In the genomic region with DNA sequence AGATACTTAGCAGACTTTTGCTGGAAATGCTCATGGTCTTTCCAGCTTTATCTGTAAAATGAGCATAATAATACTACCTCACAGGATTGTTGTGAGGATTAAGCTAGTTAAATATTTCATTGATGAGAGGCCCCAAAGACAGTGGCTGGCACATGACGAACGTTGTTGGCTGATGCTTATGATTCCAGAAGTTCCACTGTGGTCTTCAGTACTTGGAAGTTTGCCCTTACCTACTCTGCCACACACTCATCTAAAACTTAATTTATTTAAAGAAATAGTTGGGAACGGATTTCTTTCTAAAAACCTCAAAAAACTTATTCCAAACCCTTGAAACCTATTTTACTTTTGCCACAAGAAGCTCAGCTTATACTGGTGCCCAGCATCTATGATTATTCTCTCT, we compare ENCODE assay signal across 14 cellular contexts.
DNase-seq lines count a peak whose midpoint lies in the region; ATAC-seq and TF ChIP-seq lines count a peak whose summit lies in the region.
"Had no signal": no experiment of that assay in that cellular context is flagged by ENCODE, and none has a peak within 500 bp of the region (broad histone marks: within the 10 kb centered on the region; RNA-seq: fewer than 3 reads in every experiment).

No MANE protein-coding gene starts in this region.

- peaks cover 3% of the 10 kb centered on the region for H3K9me3 Mint-ChIP-seq in activated naive CD8-positive, alpha-beta T cell (ENCODE audit: low read depth)
- peaks cover 4% of the 10 kb centered on the region for H3K9me3 Mint-ChIP-seq in activated T-helper 1 cell treated with anti-CD3 and anti-CD28 coated beads, Interleukin-12 subunit alpha, Interleukin-12 subunit beta, Interleukin-2, Interleukin-4 antibody, amounts not matched to agents 30 ng/mL and 10 ng/mL and 1 ng/mL, durations not matched to agents 14 hours and 24 hours and 36 hours

- H3K4me1 Mint-ChIP-seq in activated naive CD8-positive, alpha-beta T cell (ENCODE audit: low read depth), result peaks cover 89% of the 10 kb centered on the region
- peaks cover 77% of the 10 kb centered on the region for H3K4me1 Mint-ChIP-seq in activated T-helper 1 cell treated with anti-CD3 and anti-CD28 coated beads, Interleukin-12 subunit alpha, Interleukin-12 subunit beta, Interleukin-2, Interleukin-4 antibody, amounts not matched to agents 30 ng/mL and 10 ng/mL and 1 ng/mL, durations not matched to agents 14 hours and 24 hours and 36 hours (ENCODE audit: low read depth)

- ATAC-seq in DND-41 (ENCODE audit: insufficient read depth, low read depth) (no peak), HG03159 (IDR thresholded peaks at IDR 0.05; ENCODE audit: unreplicated experiment) (no peak)
- ATAC-seq: activated CD4-positive, CD25-positive, alpha-beta regulatory T cell treated with anti-CD3 and anti-CD28 coated beads, Interleukin-2, amount 50 U/mL, for 24 hours; naive thymus-derived CD4-positive, alpha-beta T cell; stimulated activated naive B cell treated with anti-CD40 and anti-IgM and Interleukin-4, amounts not matched to agents 10 μg/mL and 1 μg/mL and 100 μg/mL, for 72 hours had no signal

- H3K9ac ChIP-seq in DND-41 (ENCODE audit: low read depth, low read length), result no peak overlapping the region
- peak overlapping the region; percentile 57 for H3K9ac ChIP-seq in skeletal muscle satellite cell (ENCODE audit: low read depth, low read length)

- H3K4me1 ChIP-seq in DND-41 (ENCODE audit: insufficient read depth, low read length) (peaks cover 38% of the 10 kb centered on the region), skeletal muscle satellite cell (ENCODE audit: control insufficient read depth, insufficient read depth, low read length) (peaks cover 38% of the 10 kb centered on the region)

- peak overlapping the region; percentile 88 for H3K27ac ChIP-seq in DND-41 (ENCODE audit: low read length)

- no peak overlapping the region for H3K4me2 ChIP-seq in DND-41 (ENCODE audit: insufficient read depth, low read length)
- peak overlapping the region; percentile 54 for H3K4me2 ChIP-seq in skeletal muscle satellite cell (ENCODE audit: low read length)

- H3K27me3 ChIP-seq in DND-41 (ENCODE audit: insufficient read depth, low read length, poor library complexity) (no peaks in the 10 kb centered on the region), skeletal muscle satellite cell (ENCODE audit: control insufficient read depth, insufficient read depth, low read length) (no peaks in the 10 kb centered on the region)

- H2AFZ ChIP-seq in DND-41 (ENCODE audit: low read depth, low read length), result no peak overlapping the region

- no peak for TF ChIP-seq CTCF in DND-41 (IDR thresholded peaks at IDR 0.05; ENCODE audit: borderline replicate concordance, extremely low read depth, low read length, poor library complexity, severe bottlenecking)
- no peak for TF ChIP-seq CTCF in foreskin fibroblast (IDR thresholded peaks at IDR 0.05; ENCODE audit: low read depth, low read length)

- intact Hi-C loops in activated T-helper 1 cell treated with anti-CD3 and anti-CD28 coated beads, Interleukin-12 subunit alpha, Interleukin-12 subunit beta, Interleukin-2, Interleukin-4 antibody, amounts not matched to agents 30 ng/mL and 10 ng/mL and 1 ng/mL, durations not matched to agents 14 hours and 24 hours and 36 hours (cut with micrococcal nuclease), result loop anchor here (5.0 kb wide), 2 partner anchors 290 to 400 kb away; no protein-coding TSS in a partner anchor

- peaks cover 25% of the 10 kb centered on the region for H3K36me3 Mint-ChIP-seq in activated naive CD8-positive, alpha-beta T cell
- peaks cover 36% of the 10 kb centered on the region for H3K36me3 Mint-ChIP-seq in activated T-helper 1 cell treated with anti-CD3 and anti-CD28 coated beads, Interleukin-12 subunit alpha, Interleukin-12 subunit beta, Interleukin-2, Interleukin-4 antibody, amounts not matched to agents 30 ng/mL and 10 ng/mL and 1 ng/mL, durations not matched to agents 14 hours and 24 hours and 36 hours (ENCODE audit: low read depth)

- peak overlapping the region; percentile 70 for H3K27ac Mint-ChIP-seq in activated naive CD8-positive, alpha-beta T cell
- no peak overlapping the region for H3K27ac Mint-ChIP-seq in activated T-helper 1 cell treated with anti-CD3 and anti-CD28 coated beads, Interleukin-12 subunit alpha, Interleukin-12 subunit beta, Interleukin-2, Interleukin-4 antibody, amounts not matched to agents 30 ng/mL and 10 ng/mL and 1 ng/mL, durations not matched to agents 14 hours and 24 hours and 36 hours

- H3K36me3 ChIP-seq in DND-41 (ENCODE audit: insufficient read depth, low read length) (peaks cover 3% of the 10 kb centered on the region), skeletal muscle satellite cell (ENCODE audit: insufficient read depth, low read length) (peaks cover 14% of the 10 kb centered on the region)

- H3K9me3 ChIP-seq in DND-41 (ENCODE audit: insufficient read depth, low read length, severe bottlenecking), result no peaks in the 10 kb centered on the region
- no peaks in the 10 kb centered on the region for H3K9me3 ChIP-seq in skeletal muscle satellite cell (replicated peaks; ENCODE audit: low read length)

- H4K20me1 ChIP-seq in DND-41 (ENCODE audit: insufficient read depth, low read length), result no peaks in the 10 kb centered on the region

- H3K4me3 ChIP-seq in DND-41 (ENCODE audit: low read depth in 1 of 2, low read length in 2 of 2), result no peak overlapping the region
- H3K4me3 ChIP-seq in foreskin fibroblast (ENCODE audit: low read depth in 1 of 2, low read length in 2 of 2), result no peak overlapping the region
- H3K4me3 ChIP-seq in skeletal muscle satellite cell (ENCODE audit: low read length), result no peak overlapping the region

- DNase-seq in DND-41 (no peak), foreskin fibroblast (peak; percentile 50 to 76), globus pallidus (ENCODE audit: low spot score) (no peak)
- no peak for DNase-seq in activated T-helper 1 cell treated with anti-CD3 and anti-CD28 coated beads, Interleukin-12 subunit alpha, Interleukin-12 subunit beta, Interleukin-2, Interleukin-4 antibody, amounts not matched to agents 30 ng/mL and 10 ng/mL and 1 ng/mL, durations not matched to agents 14 hours and 24 hours and 36 hours (ENCODE audit: low spot score)
- no peak for DNase-seq in NK-92 treated with Interleukin-12 subunit alpha and Interleukin-12 subunit beta, amount 100 ng/mL, for 24 hours (lab: John Stamatoyannopoulos, UW)
- DNase-seq: COR-L47; effector CD8-positive, alpha-beta T cell; MV-4-11; naive thymus-derived CD4-positive, alpha-beta T cell; stimulated activated naive B cell treated with anti-CD40 and anti-IgM and Interleukin-4, amounts not matched to agents 10 μg/mL and 1 μg/mL and 100 μg/mL, for 72 hours had no signal

- no peak overlapping the region for H3K4me3 Mint-ChIP-seq in activated naive CD8-positive, alpha-beta T cell
- H3K4me3 Mint-ChIP-seq in activated T-helper 1 cell treated with anti-CD3 and anti-CD28 coated beads, Interleukin-12 subunit alpha, Interleukin-12 subunit beta, Interleukin-2, Interleukin-4 antibody, amounts not matched to agents 30 ng/mL and 10 ng/mL and 1 ng/mL, durations not matched to agents 14 hours and 24 hours and 36 hours, result no peak overlapping the region
- H3K4me3 Mint-ChIP-seq: stimulated activated naive B cell treated with anti-CD40 and anti-IgM and Interleukin-4, amounts not matched to agents 10 μg/mL and 1 μg/mL and 100 μg/mL, for 72 hours had no signal

- H3K27me3 Mint-ChIP-seq in activated naive CD8-positive, alpha-beta T cell, result no peaks in the 10 kb centered on the region
- peaks cover 10% of the 10 kb centered on the region for H3K27me3 Mint-ChIP-seq in activated T-helper 1 cell treated with anti-CD3 and anti-CD28 coated beads, Interleukin-12 subunit alpha, Interleukin-12 subunit beta, Interleukin-2, Interleukin-4 antibody, amounts not matched to agents 30 ng/mL and 10 ng/mL and 1 ng/mL, durations not matched to agents 14 hours and 24 hours and 36 hours (ENCODE audit: insufficient read depth)
- H3K27me3 Mint-ChIP-seq: stimulated activated naive B cell treated with anti-CD40 and anti-IgM and Interleukin-4, amounts not matched to agents 10 μg/mL and 1 μg/mL and 100 μg/mL, for 72 hours had no signal

- no peaks in the 10 kb centered on the region for H3K79me2 ChIP-seq in DND-41 (ENCODE audit: insufficient read depth, low read length)

Comparison
In these comparisons a context has a peak if more than half of its experiments do, and no peak if none do; other contexts are left out.
1. DNase-seq: peak in foreskin fibroblast (2 of 2); none in DND-41 (single experiment), activated T-helper 1 cell treated with anti-CD3 and anti-CD28 coated beads, Interleukin-12 subunit alpha, Interleukin-12 subunit beta, Interleukin-2, Interleukin-4 antibody, amounts not matched to agents 30 ng/mL and 10 ng/mL and 1 ng/mL, durations not matched to agents 14 hours and 24 hours and 36 hours (single experiment), globus pallidus (single experiment) and NK-92 treated with Interleukin-12 subunit alpha and Interleukin-12 subunit beta, amount 100 ng/mL, for 24 hours (single experiment).